In genomic region chr11:85664561-85665481, GRCh38 we compare ENCODE assay signal across 1 cellular context.
TF ChIP-seq lines count a peak whose summit lies in the region.

A gene with protein sequence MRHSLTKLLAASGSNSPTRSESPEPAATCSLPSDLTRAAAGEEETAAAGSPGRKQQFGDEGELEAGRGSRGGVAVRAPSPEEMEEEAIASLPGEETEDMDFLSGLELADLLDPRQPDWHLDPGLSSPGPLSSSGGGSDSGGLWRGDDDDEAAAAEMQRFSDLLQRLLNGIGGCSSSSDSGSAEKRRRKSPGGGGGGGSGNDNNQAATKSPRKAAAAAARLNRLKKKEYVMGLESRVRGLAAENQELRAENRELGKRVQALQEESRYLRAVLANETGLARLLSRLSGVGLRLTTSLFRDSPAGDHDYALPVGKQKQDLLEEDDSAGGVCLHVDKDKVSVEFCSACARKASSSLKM (minus strand): TSS chr11:85665129. CDS start chr11:85664875, 254 bp downstream.

TF ChIP-seq in HEK293, 187 proteins besides CTCF, POLR2A, EP300 and RAD21 (continued from another document):
- TF ChIP-seq ZNF155 (tag by site-specific recombination; IDR thresholded peaks at IDR 0.05) (no peak), ZNF148 (tag by site-specific recombination; IDR thresholded peaks at IDR 0.05; ENCODE audit: borderline replicate concordance) (no peak)
- TF ChIP-seq, protein P1, sequence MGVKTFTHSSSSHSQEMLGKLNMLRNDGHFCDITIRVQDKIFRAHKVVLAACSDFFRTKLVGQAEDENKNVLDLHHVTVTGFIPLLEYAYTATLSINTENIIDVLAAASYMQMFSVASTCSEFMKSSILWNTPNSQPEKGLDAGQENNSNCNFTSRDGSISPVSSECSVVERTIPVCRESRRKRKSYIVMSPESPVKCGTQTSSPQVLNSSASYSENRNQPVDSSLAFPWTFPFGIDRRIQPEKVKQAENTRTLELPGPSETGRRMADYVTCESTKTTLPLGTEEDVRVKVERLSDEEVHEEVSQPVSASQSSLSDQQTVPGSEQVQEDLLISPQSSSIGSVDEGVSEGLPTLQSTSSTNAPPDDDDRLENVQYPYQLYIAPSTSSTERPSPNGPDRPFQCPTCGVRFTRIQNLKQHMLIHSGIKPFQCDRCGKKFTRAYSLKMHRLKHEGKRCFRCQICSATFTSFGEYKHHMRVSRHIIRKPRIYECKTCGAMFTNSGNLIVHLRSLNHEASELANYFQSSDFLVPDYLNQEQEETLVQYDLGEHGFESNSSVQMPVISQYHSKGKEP (tag by site-specific recombination; IDR thresholded peaks at IDR 0.05), result 0 out of 2 replicates have a peak, but pooled peaks have one; percentile 24
